ENCODE assay signal across 1 cellular context in genomic region chr22:20572132-20572802, GRCh38.
TF ChIP-seq lines count a peak whose summit lies in the region.

No MANE protein-coding gene starts in this region.

TF ChIP-seq in K562, 482 proteins besides CTCF, POLR2A, EP300 and RAD21 (continued from another document and continues in another):
- TF ChIP-seq ZBTB11 (CRISPR knock-in tag; IDR thresholded peaks at IDR 0.05) = no peak
- TF ChIP-seq SMARCC2 (IDR thresholded peaks at IDR 0.05; ENCODE audit: low read depth) = no peak
- TF ChIP-seq SMARCA4 (IDR thresholded peaks at IDR 0.05) = no peak
- TF ChIP-seq ATF2 (CRISPR knock-in tag; IDR thresholded peaks at IDR 0.05) = no peak
- TF ChIP-seq PCBP1 (IDR thresholded peaks at IDR 0.05; ENCODE audit: low read depth, low read length, poor library complexity, severe bottlenecking) = no peak
- TF ChIP-seq, protein P1, sequence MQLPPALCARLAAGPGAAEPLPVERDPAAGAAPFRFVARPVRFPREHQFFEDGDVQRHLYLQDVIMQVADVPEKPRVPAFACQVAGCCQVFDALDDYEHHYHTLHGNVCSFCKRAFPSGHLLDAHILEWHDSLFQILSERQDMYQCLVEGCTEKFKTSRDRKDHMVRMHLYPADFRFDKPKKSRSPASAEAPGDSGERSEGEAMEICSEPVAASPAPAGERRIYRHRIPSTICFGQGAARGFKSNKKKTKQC (CRISPR knock-in tag; IDR thresholded peaks at IDR 0.05) = peak; percentile 50; the same call in 1 of the 2 replicates
- TF ChIP-seq RBM15 (IDR thresholded peaks at IDR 0.05; ENCODE audit: insufficient read depth, low read length) = no peak
- no peak for TF ChIP-seq NRF1 (conservative IDR thresholded peaks at IDR 0.05 in 1 of 2, IDR thresholded peaks at IDR 0.05 in 1 of 2)
- TF ChIP-seq, protein P2, sequence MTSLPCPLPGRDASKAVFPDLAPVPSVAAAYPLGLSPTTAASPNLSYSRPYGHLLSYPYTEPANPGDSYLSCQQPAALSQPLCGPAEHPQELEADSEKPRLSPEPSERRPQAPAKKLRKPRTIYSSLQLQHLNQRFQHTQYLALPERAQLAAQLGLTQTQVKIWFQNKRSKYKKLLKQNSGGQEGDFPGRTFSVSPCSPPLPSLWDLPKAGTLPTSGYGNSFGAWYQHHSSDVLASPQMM (CRISPR knock-in tag; IDR thresholded peaks at IDR 0.05) = no peak
- no peak for TF ChIP-seq ZBTB2 (IDR thresholded peaks at IDR 0.05)
- TF ChIP-seq XRCC4 (IDR thresholded peaks at IDR 0.05; ENCODE audit: extremely low read depth, insufficient read depth, insufficient read length) = no peak
- TF ChIP-seq STAG1 (CRISPR knock-in tag; IDR thresholded peaks at IDR 0.05; ENCODE audit: borderline replicate concordance) = no peak; the same call in 1 of the 2 replicates
- no peak for TF ChIP-seq CREB3L1 (IDR thresholded peaks at IDR 0.05; ENCODE audit: borderline replicate concordance, low read depth)
- TF ChIP-seq TAF15 (IDR thresholded peaks at IDR 0.05; ENCODE audit: low read depth, low read length) = no peak
- no peak for TF ChIP-seq KLF16 (IDR thresholded peaks at IDR 0.05)
- no peak for TF ChIP-seq JUN (IDR thresholded peaks at IDR 0.05; ENCODE audit: borderline replicate concordance, low read depth, low read length)
- peak; percentile 64; the same call in 1 of the 2 replicates for TF ChIP-seq JUN (CRISPR knock-in tag; IDR thresholded peaks at IDR 0.05; ENCODE audit: borderline replicate concordance)
- no peak for TF ChIP-seq ZNF24 (IDR thresholded peaks at IDR 0.05)
- TF ChIP-seq CBFA2T2 (conservative IDR thresholded peaks at IDR 0.05) = no peak
- no peak for TF ChIP-seq PHB2 (IDR thresholded peaks at IDR 0.05; ENCODE audit: low read depth)
- no peak for TF ChIP-seq IFI16 (CRISPR knock-in tag; IDR thresholded peaks at IDR 0.05)
- 0 out of 2 replicates have a peak, but pooled peaks have one; percentile 24 for TF ChIP-seq ETV5 (CRISPR knock-in tag; IDR thresholded peaks at IDR 0.05; ENCODE audit: low read depth)
- no peak for TF ChIP-seq ZNF212 (CRISPR knock-in tag; IDR thresholded peaks at IDR 0.05)
- no peak for TF ChIP-seq CBX5 (IDR thresholded peaks at IDR 0.05; ENCODE audit: borderline replicate concordance, low read depth)
- peak; percentile 9; the same call in 1 of the 2 replicates for TF ChIP-seq NR3C1 (CRISPR knock-in tag; IDR thresholded peaks at IDR 0.05)
- TF ChIP-seq ZNF12 (CRISPR knock-in tag; IDR thresholded peaks at IDR 0.05) = peak; percentile 72; the same call in 1 of the 2 replicates
- TF ChIP-seq SIN3A (IDR thresholded peaks at IDR 0.05; ENCODE audit: borderline replicate concordance in 2 of 2, control insufficient read depth in 1 of 2, low read depth in 2 of 2, low read length in 2 of 2) = 0 out of 4 replicates have a peak, but pooled peaks of 1 of the 2 experiments have one; percentile 11
- peak; percentile 71; the same call in 1 of the 2 replicates for TF ChIP-seq CBFB (CRISPR knock-in tag; IDR thresholded peaks at IDR 0.05)
- TF ChIP-seq ARNT (IDR thresholded peaks at IDR 0.05) = no peak
- TF ChIP-seq IRF2 (CRISPR knock-in tag; IDR thresholded peaks at IDR 0.05) = no peak
- TF ChIP-seq FOXJ3 (CRISPR knock-in tag; IDR thresholded peaks at IDR 0.05) = peak; percentile 67
- TF ChIP-seq ARHGAP35 (IDR thresholded peaks at IDR 0.05; ENCODE audit: partially characterized antibody) = no peak
- TF ChIP-seq RFX1 (IDR thresholded peaks at IDR 0.05) = no peak
- no peak for TF ChIP-seq ZNF134 (CRISPR knock-in tag; conservative IDR thresholded peaks at IDR 0.05)
- TF ChIP-seq ESRRA (IDR thresholded peaks at IDR 0.05; ENCODE audit: borderline replicate concordance, low read depth) = no peak
- no peak for TF ChIP-seq NFIX (CRISPR knock-in tag; IDR thresholded peaks at IDR 0.05; ENCODE audit: low read depth)
- TF ChIP-seq MAFK (IDR thresholded peaks at IDR 0.05; ENCODE audit: low read length) = no peak
- TF ChIP-seq DMBX1 (CRISPR knock-in tag; IDR thresholded peaks at IDR 0.05; ENCODE audit: borderline replicate concordance) = no peak
- no peak for TF ChIP-seq ZNF239 (CRISPR knock-in tag; IDR thresholded peaks at IDR 0.05)
- no peak for TF ChIP-seq TCF3 (CRISPR knock-in tag; IDR thresholded peaks at IDR 0.05)
- no peak for TF ChIP-seq ZBTB34 (CRISPR knock-in tag; IDR thresholded peaks at IDR 0.05)
- TF ChIP-seq PYGO2 (tag; IDR thresholded peaks at IDR 0.05) = no peak
- TF ChIP-seq ZNF143 (CRISPR knock-in tag; IDR thresholded peaks at IDR 0.05) = peak; percentile 55
- 0 out of 4 replicates have a peak, but pooled peaks of 1 of the 2 experiments have one; percentile 37 for TF ChIP-seq TEAD1 (CRISPR knock-in tag; IDR thresholded peaks at IDR 0.05)
- TF ChIP-seq ZNF263 (CRISPR knock-in tag; IDR thresholded peaks at IDR 0.05; ENCODE audit: borderline replicate concordance) = no peak
- TF ChIP-seq MCM5 (IDR thresholded peaks at IDR 0.05; ENCODE audit: low read depth) = no peak
- TF ChIP-seq, protein P3, sequence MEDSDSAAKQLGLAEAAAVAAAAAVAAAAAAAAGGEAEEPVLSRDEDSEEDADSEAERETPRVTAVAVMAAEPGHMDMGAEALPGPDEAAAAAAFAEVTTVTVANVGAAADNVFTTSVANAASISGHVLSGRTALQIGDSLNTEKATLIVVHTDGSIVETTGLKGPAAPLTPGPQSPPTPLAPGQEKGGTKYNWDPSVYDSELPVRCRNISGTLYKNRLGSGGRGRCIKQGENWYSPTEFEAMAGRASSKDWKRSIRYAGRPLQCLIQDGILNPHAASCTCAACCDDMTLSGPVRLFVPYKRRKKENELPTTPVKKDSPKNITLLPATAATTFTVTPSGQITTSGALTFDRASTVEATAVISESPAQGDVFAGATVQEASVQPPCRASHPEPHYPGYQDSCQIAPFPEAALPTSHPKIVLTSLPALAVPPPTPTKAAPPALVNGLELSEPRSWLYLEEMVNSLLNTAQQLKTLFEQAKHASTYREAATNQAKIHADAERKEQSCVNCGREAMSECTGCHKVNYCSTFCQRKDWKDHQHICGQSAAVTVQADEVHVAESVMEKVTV (CRISPR knock-in tag; IDR thresholded peaks at IDR 0.05) = no peak
- TF ChIP-seq HDAC6 (IDR thresholded peaks at IDR 0.05; ENCODE audit: low read depth, low read length) = no peak
- TF ChIP-seq WHSC1 (IDR thresholded peaks at IDR 0.05; ENCODE audit: low read length) = peak; percentile 48
- TF ChIP-seq JUND (IDR thresholded peaks at IDR 0.05; ENCODE audit: borderline replicate concordance, low read depth, low read length) = no peak
- no peak for TF ChIP-seq JUND (tag; IDR thresholded peaks at IDR 0.05; ENCODE audit: borderline replicate concordance, low read depth, low read length)
- no peak for TF ChIP-seq ZZZ3 (IDR thresholded peaks at IDR 0.05)
- no peak for TF ChIP-seq ZNF695 (CRISPR knock-in tag; IDR thresholded peaks at IDR 0.05)
- no peak for TF ChIP-seq POLR2H (tag; IDR thresholded peaks at IDR 0.05; ENCODE audit: low read depth)
- TF ChIP-seq ZNF444 (CRISPR knock-in tag; IDR thresholded peaks at IDR 0.05) = no peak
- TF ChIP-seq SRF (CRISPR knock-in tag; IDR thresholded peaks at IDR 0.05) = no peak
- TF ChIP-seq SIN3B (IDR thresholded peaks at IDR 0.05; ENCODE audit: low read depth) = no peak
- 0 out of 2 replicates have a peak, but pooled peaks have one; percentile 11 for TF ChIP-seq RHOXF2B (CRISPR knock-in tag; conservative IDR thresholded peaks at IDR 0.05)
- no peak for TF ChIP-seq NUFIP1 (IDR thresholded peaks at IDR 0.05; ENCODE audit: partially characterized antibody)
- no peak for TF ChIP-seq KDM5B (IDR thresholded peaks at IDR 0.05; ENCODE audit: insufficient replicate concordance, low read depth, low read length)
- peak; percentile 56 for TF ChIP-seq GATA2 (CRISPR knock-in tag; IDR thresholded peaks at IDR 0.05)
- TF ChIP-seq ZNF583 (CRISPR knock-in tag; IDR thresholded peaks at IDR 0.05) = no peak
- TF ChIP-seq XRCC3 (IDR thresholded peaks at IDR 0.05) = no peak
